8 cellular contexts compared by ENCODE assay signal in genomic region chr19:34255546-34255945, GRCh38. TPM values are rescaled to one million over a fixed set of nuclear protein-coding genes. Genes with fewer than 3 reads are reported as not detected.
DNase-seq lines count a peak whose midpoint lies in the region; ATAC-seq and TF ChIP-seq lines count a peak whose summit lies in the region.

No MANE protein-coding gene starts in this region.

- no peaks in the 10 kb centered on the region for H3K9me3 Mint-ChIP-seq in activated CD4-positive, alpha-beta memory T cell treated with anti-CD3 and anti-CD28 coated beads, Interleukin-2, amount 10 ng/mL, durations not matched to agents 7 days and 5 days

- H3K4me1 Mint-ChIP-seq in activated CD4-positive, alpha-beta memory T cell treated with anti-CD3 and anti-CD28 coated beads, Interleukin-2, amount 10 ng/mL, durations not matched to agents 7 days and 5 days = peaks cover 24% of the 10 kb centered on the region

- no peaks in the 10 kb centered on the region for H3K27me3 Mint-ChIP-seq in activated CD4-positive, alpha-beta memory T cell treated with anti-CD3 and anti-CD28 coated beads, Interleukin-2, amount 10 ng/mL, durations not matched to agents 7 days and 5 days

- no peaks in the 10 kb centered on the region for H3K9me3 ChIP-seq in HEK293 (ENCODE audit: control insufficient read depth, insufficient read depth, low read depth, low read length)
- no peaks in the 10 kb centered on the region for H3K9me3 ChIP-seq in iPS-15b (ENCODE audit: control insufficient read depth, insufficient read depth, low read length)
- H3K9me3 ChIP-seq in spleen = no peaks in the 10 kb centered on the region

- H3K27me3 ChIP-seq in iPS-15b (ENCODE audit: control insufficient read depth, insufficient read depth, low read length) = no peaks in the 10 kb centered on the region
- peaks cover 0 to 7% (median 0%) of the 10 kb centered on the region in 7 donors for H3K27me3 ChIP-seq in spleen (replicated peaks in 1 of 7)

- 64 to 72% (median 68%) methylated on average over 9 of the region's 9 CpGs for WGBS in spleen, 5 donors

- H3K27ac ChIP-seq in HEK293 (ENCODE audit: extremely low read depth, low read depth, low read length) = peak overlapping the region; percentile 95
- peak overlapping the region; percentile 67 to 99 (median 96) for H3K27ac ChIP-seq in spleen

- H3K4me1 ChIP-seq in HEK293 (ENCODE audit: control insufficient read depth, insufficient read depth, low read length) = peaks cover 34% of the 10 kb centered on the region
- H3K4me1 ChIP-seq in iPS-15b (ENCODE audit: control insufficient read depth, insufficient read depth, low read length) = no peaks in the 10 kb centered on the region
- peaks cover 13 to 68% (median 36%) of the 10 kb centered on the region in 6 donors for H3K4me1 ChIP-seq in spleen

- intact Hi-C loops in spleen (cut with DNase I; ENCODE audit: low total_unique reads) = no loop called here

- CTCF ChIA-PET in HEK293 (lab: Yijun Ruan, JAX) (interaction anchor here (0.7 kb wide), 1 partner anchor 42 kb away, joined by 3 read pairs; no protein-coding TSS in a partner anchor), GM10248 (lab: Yijun Ruan, JAX) (interaction anchor here (0.9 kb wide), 1 partner anchor 10 kb away, joined by 3 read pairs; no protein-coding TSS in a partner anchor)
- CTCF ChIA-PET in activated CD4-positive, alpha-beta memory T cell treated with anti-CD3 and anti-CD28 coated beads, Interleukin-2, amount 10 ng/mL, durations not matched to agents 7 days and 5 days (lab: Charles Lee) = no interaction called here

- POLR2A ChIA-PET in HEK293 (lab: Yijun Ruan, JAX) (no interaction called here), GM10248 (lab: Yijun Ruan, JAX) (no interaction called here)
- POLR2A ChIA-PET in activated CD4-positive, alpha-beta memory T cell treated with anti-CD3 and anti-CD28 coated beads, Interleukin-2, amount 10 ng/mL, durations not matched to agents 7 days and 5 days (lab: Charles Lee) = interaction anchor here (0.8 to 1.0 kb wide), 2 partner anchors 14 to 83 kb away, joined by 3 to 6 read pairs; no protein-coding TSS in a partner anchor

- H3K36me3 Mint-ChIP-seq in activated CD4-positive, alpha-beta memory T cell treated with anti-CD3 and anti-CD28 coated beads, Interleukin-2, amount 10 ng/mL, durations not matched to agents 7 days and 5 days (ENCODE audit: low read depth) = no peaks in the 10 kb centered on the region

- no peak for ATAC-seq in GM18511 (IDR thresholded peaks at IDR 0.05; ENCODE audit: unreplicated experiment)

- TF ChIP-seq CTCF in HEK293 (tag by site-specific recombination; IDR thresholded peaks at IDR 0.05) (no peak), spleen (IDR thresholded peaks at IDR 0.05 in 8 of 11, conservative IDR thresholded peaks at IDR 0.05 in 3 of 11) (no peak), GM10248 (IDR thresholded peaks at IDR 0.05; ENCODE audit: control extremely low read depth, extremely low read depth, low read depth, missing control alignments) (no peak)

- H3K9ac ChIP-seq in iPS-15b (ENCODE audit: low read depth, low read length) = no peak overlapping the region

- DNase-seq in activated CD4-positive, alpha-beta memory T cell treated with anti-CD3 and anti-CD28 coated beads, Interleukin-2, amount 10 ng/mL, durations not matched to agents 7 days and 5 days = no peak
- DNase-seq in spleen (no peak), mucosa of gallbladder (ENCODE audit: low spot score) (no peak), NCI-H1436 (lab: John Stamatoyannopoulos, UW) (no peak), GM10248 (ENCODE audit: extremely low spot score) (no peak)

- H3K36me3 ChIP-seq in HEK293 (ENCODE audit: control insufficient read depth in 2 of 2, insufficient read depth in 1 of 2, low read length in 2 of 2) (peaks cover 0 to 25% of the 10 kb centered on the region in 2 experiments; a peak in 2 of 3 replicates), iPS-15b (ENCODE audit: control insufficient read depth, insufficient read depth, low read length) (no peaks in the 10 kb centered on the region), spleen (peaks cover 0 to 6% (median 0%) of the 10 kb centered on the region in 6 donors)

- TF ChIP-seq POLR2A in spleen (IDR thresholded peaks at IDR 0.05) = no peak

- peak overlapping the region; percentile 77 for H3K4me3 ChIP-seq in HEK293 (ENCODE audit: low read depth, low read length)
- peak overlapping the region; percentile 72 for H3K4me3 ChIP-seq in iPS-15b (ENCODE audit: low read depth, low read length)
- H3K4me3 ChIP-seq in spleen = peak overlapping the region; percentile 38 to 93 (median 77)

- H3K27ac Mint-ChIP-seq in activated CD4-positive, alpha-beta memory T cell treated with anti-CD3 and anti-CD28 coated beads, Interleukin-2, amount 10 ng/mL, durations not matched to agents 7 days and 5 days = peak overlapping the region; percentile 66

- peak overlapping the region; percentile 70 for H3K4me3 Mint-ChIP-seq in activated CD4-positive, alpha-beta memory T cell treated with anti-CD3 and anti-CD28 coated beads, Interleukin-2, amount 10 ng/mL, durations not matched to agents 7 days and 5 days

TF ChIP-seq in HEK293, 187 proteins besides CTCF, POLR2A, EP300 and RAD21:
- no peak for TF ChIP-seq ZNF521 (tag by site-specific recombination; IDR thresholded peaks at IDR 0.05)
- TF ChIP-seq ZNF138 (tag by site-specific recombination; IDR thresholded peaks at IDR 0.05; ENCODE audit: borderline replicate concordance) = peak; percentile 6; the same call in 1 of the 2 replicates
- TF ChIP-seq, protein P1, sequence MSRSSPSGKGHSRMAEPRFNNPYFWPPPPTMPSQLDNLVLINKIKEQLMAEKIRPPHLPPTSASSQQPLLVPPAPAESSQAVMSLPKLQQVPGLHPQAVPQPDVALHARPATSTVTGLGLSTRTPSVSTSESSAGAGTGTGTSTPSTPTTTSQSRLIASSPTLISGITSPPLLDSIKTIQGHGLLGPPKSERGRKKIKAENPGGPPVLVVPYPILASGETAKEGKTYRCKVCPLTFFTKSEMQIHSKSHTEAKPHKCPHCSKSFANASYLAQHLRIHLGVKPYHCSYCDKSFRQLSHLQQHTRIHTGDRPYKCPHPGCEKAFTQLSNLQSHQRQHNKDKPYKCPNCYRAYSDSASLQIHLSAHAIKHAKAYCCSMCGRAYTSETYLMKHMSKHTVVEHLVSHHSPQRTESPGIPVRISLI (tag by site-specific recombination; IDR thresholded peaks at IDR 0.05) = peak; percentile 73
- TF ChIP-seq KLF7 (tag by site-specific recombination; IDR thresholded peaks at IDR 0.05; ENCODE audit: borderline replicate concordance) = peak; percentile 52; the same call in 1 of the 2 replicates
- TF ChIP-seq ZNF623 (tag by site-specific recombination; IDR thresholded peaks at IDR 0.05) = 0 out of 2 replicates have a peak, but pooled peaks have one; percentile 6
- 0 out of 2 replicates have a peak, but pooled peaks have one; percentile 44 for TF ChIP-seq ZNF335 (tag by site-specific recombination; conservative IDR thresholded peaks at IDR 0.05)

RNA-seq across cellular contexts. Expression of gene GARRE1, which starts 1.2 kb away (rescaled TPM):
- 10 to 100 TPM; 14.3 to 14.4 TPM for total RNA-seq in activated CD4-positive, alpha-beta memory T cell treated with anti-CD3 and anti-CD28 coated beads, Interleukin-2, amount 10 ng/mL, durations not matched to agents 7 days and 5 days
- 10 to 100 TPM; 32.5 to 70.6 (median 48.1) TPM for total RNA-seq in spleen
- polyA plus RNA-seq in spleen = 10 to 100 TPM in 1 of 3 donors, 1 to 10 TPM in 2; 6.2 to 15.5 (median 8.5) TPM
- 27.7 TPM for total RNA-seq in mucosa of gallbladder
